Comparison of ENCODE assay signal across 8 cellular contexts in genomic region chr11:67120881-67121710, GRCh38. TPM values are rescaled to one million over a fixed set of nuclear protein-coding genes. Genes with fewer than 3 reads are reported as not detected.
DNase-seq lines count a peak whose midpoint lies in the region; ATAC-seq and TF ChIP-seq lines count a peak whose summit lies in the region.

No MANE protein-coding gene starts in this region.

- H3K4me3 ChIP-seq in skeletal muscle cell (ENCODE audit: low read depth, low read length), result peak overlapping the region; percentile 83

- intact Hi-C loops in activated CD8-positive, alpha-beta T cell treated with anti-CD3 and anti-CD28 coated beads for 36 hours (cut with micrococcal nuclease), result no loop called here

- no peaks in the 10 kb centered on the region for H3K9me3 ChIP-seq in KOPT-K1 (ENCODE audit: insufficient read depth, low read length, poor library complexity, severe bottlenecking)

- no peaks in the 10 kb centered on the region for H3K9me3 Mint-ChIP-seq in activated CD8-positive, alpha-beta T cell treated with anti-CD3 and anti-CD28 coated beads for 36 hours

- peak overlapping the region; percentile 96 for H3K27ac Mint-ChIP-seq in activated CD8-positive, alpha-beta T cell treated with anti-CD3 and anti-CD28 coated beads for 36 hours

- CTCF ChIA-PET in activated CD8-positive, alpha-beta T cell treated with anti-CD3 and anti-CD28 coated beads for 36 hours (lab: Charles Lee), result interaction anchor here (1.5 to 1.7 kb wide), 2 partner anchors 42 to 230 kb away, joined by 3 to 5 read pairs; no protein-coding TSS in a partner anchor

- H3K27me3 Mint-ChIP-seq in activated CD8-positive, alpha-beta T cell treated with anti-CD3 and anti-CD28 coated beads for 36 hours, result no peaks in the 10 kb centered on the region

- H3K36me3 Mint-ChIP-seq in activated CD8-positive, alpha-beta T cell treated with anti-CD3 and anti-CD28 coated beads for 36 hours (ENCODE audit: low read depth), result peaks cover 25% of the 10 kb centered on the region

- ATAC-seq in activated CD8-positive, alpha-beta T cell treated with anti-CD3 and anti-CD28 coated beads for 36 hours, result no peak

- peaks cover 25% of the 10 kb centered on the region for H3K4me1 Mint-ChIP-seq in activated CD8-positive, alpha-beta T cell treated with anti-CD3 and anti-CD28 coated beads for 36 hours (ENCODE audit: low read depth)

- H3K4me3 Mint-ChIP-seq in activated CD8-positive, alpha-beta T cell treated with anti-CD3 and anti-CD28 coated beads for 36 hours, result peak overlapping the region; percentile 100

- no peak for TF ChIP-seq CTCF in activated CD8-positive, alpha-beta T cell treated with anti-CD3 and anti-CD28 coated beads for 36 hours (IDR thresholded peaks at IDR 0.05)

- peaks cover 31% of the 10 kb centered on the region for H3K36me3 ChIP-seq in KOPT-K1 (ENCODE audit: insufficient read depth, low read length)

- POLR2A ChIA-PET in activated CD8-positive, alpha-beta T cell treated with anti-CD3 and anti-CD28 coated beads for 36 hours (lab: Charles Lee), result interaction anchor here (2.0 kb wide), 1 partner anchor 23 kb away, joined by 5 read pairs; no protein-coding TSS in a partner anchor

- H3K27ac ChIP-seq in KOPT-K1 (ENCODE audit: low read depth, low read length, poor library complexity, severe bottlenecking), result peak overlapping the region; percentile 87

- DNase-seq in DMS53 (lab: John Stamatoyannopoulos, UW) (peak; percentile 47), DMS53 treated with DMSO at 0.1 percent for 48 hours (lab: John Stamatoyannopoulos, UW; ENCODE audit: unreplicated experiment) (no peak), hepatic stellate cell (ENCODE audit: low spot score) (peak; percentile 24), skeletal muscle cell (ENCODE audit: low read depth) (no peak), NCI-H2227 treated with DMSO at 0.1 percent for 48 hours (lab: John Stamatoyannopoulos, UW) (no peak)
- no peak for DNase-seq in activated CD8-positive, alpha-beta T cell treated with anti-CD3 and anti-CD28 coated beads for 36 hours
- no peak for DNase-seq in activated CD4-positive, CD25-positive, alpha-beta regulatory T cell treated with anti-CD3 and anti-CD28 coated beads, Interleukin-2, amount 50 U/mL, for 72 hours

RNA-seq across cellular contexts. Expression of gene KDM2A, which starts 2.0 kb away (rescaled TPM):
- total RNA-seq in activated CD8-positive, alpha-beta T cell treated with anti-CD3 and anti-CD28 coated beads for 36 hours, result 10 to 100 TPM; 79.6 to 88.1 TPM

Comparison
In these comparisons a context has a peak if more than half of its experiments do, and no peak if none do; other contexts are left out.
1. DNase-seq: peak in DMS53 (single experiment) and hepatic stellate cell (single experiment); none in DMS53 treated with DMSO at 0.1 percent for 48 hours (single experiment), activated CD8-positive, alpha-beta T cell treated with anti-CD3 and anti-CD28 coated beads for 36 hours (single experiment), skeletal muscle cell (single experiment), activated CD4-positive, CD25-positive, alpha-beta regulatory T cell treated with anti-CD3 and anti-CD28 coated beads, Interleukin-2, amount 50 U/mL, for 72 hours (single experiment) and NCI-H2227 treated with DMSO at 0.1 percent for 48 hours (single experiment).